2 cellular contexts compared by ENCODE assay signal in the genomic region with DNA sequence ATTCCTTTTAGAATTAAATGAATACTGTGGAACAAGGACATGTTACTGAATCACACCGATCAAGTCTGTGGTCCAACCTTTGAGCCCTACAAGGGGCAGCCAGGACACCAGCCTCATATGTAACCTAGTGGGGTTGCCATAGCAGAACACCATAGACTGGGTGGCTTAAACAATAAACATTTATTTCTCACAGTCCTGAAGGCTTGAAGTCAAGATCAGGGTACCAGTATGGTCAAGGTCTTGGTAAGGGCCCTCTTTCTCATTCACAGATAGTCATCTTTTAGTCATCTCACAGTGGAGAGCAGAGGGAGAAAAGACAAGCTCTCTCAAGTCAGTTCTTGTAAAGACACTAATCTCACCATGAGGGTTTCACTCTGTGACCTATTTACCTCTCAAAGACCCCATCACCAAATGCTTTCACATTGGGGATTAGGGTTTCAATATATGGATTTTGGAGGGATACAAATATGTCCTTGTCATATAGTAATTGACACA.
TF ChIP-seq lines count a peak whose summit lies in the region.

No MANE protein-coding gene starts in this region.

TF ChIP-seq in GM23338, 12 proteins besides CTCF, POLR2A, EP300 and RAD21 (continued from another document):
- TF ChIP-seq, protein P1, sequence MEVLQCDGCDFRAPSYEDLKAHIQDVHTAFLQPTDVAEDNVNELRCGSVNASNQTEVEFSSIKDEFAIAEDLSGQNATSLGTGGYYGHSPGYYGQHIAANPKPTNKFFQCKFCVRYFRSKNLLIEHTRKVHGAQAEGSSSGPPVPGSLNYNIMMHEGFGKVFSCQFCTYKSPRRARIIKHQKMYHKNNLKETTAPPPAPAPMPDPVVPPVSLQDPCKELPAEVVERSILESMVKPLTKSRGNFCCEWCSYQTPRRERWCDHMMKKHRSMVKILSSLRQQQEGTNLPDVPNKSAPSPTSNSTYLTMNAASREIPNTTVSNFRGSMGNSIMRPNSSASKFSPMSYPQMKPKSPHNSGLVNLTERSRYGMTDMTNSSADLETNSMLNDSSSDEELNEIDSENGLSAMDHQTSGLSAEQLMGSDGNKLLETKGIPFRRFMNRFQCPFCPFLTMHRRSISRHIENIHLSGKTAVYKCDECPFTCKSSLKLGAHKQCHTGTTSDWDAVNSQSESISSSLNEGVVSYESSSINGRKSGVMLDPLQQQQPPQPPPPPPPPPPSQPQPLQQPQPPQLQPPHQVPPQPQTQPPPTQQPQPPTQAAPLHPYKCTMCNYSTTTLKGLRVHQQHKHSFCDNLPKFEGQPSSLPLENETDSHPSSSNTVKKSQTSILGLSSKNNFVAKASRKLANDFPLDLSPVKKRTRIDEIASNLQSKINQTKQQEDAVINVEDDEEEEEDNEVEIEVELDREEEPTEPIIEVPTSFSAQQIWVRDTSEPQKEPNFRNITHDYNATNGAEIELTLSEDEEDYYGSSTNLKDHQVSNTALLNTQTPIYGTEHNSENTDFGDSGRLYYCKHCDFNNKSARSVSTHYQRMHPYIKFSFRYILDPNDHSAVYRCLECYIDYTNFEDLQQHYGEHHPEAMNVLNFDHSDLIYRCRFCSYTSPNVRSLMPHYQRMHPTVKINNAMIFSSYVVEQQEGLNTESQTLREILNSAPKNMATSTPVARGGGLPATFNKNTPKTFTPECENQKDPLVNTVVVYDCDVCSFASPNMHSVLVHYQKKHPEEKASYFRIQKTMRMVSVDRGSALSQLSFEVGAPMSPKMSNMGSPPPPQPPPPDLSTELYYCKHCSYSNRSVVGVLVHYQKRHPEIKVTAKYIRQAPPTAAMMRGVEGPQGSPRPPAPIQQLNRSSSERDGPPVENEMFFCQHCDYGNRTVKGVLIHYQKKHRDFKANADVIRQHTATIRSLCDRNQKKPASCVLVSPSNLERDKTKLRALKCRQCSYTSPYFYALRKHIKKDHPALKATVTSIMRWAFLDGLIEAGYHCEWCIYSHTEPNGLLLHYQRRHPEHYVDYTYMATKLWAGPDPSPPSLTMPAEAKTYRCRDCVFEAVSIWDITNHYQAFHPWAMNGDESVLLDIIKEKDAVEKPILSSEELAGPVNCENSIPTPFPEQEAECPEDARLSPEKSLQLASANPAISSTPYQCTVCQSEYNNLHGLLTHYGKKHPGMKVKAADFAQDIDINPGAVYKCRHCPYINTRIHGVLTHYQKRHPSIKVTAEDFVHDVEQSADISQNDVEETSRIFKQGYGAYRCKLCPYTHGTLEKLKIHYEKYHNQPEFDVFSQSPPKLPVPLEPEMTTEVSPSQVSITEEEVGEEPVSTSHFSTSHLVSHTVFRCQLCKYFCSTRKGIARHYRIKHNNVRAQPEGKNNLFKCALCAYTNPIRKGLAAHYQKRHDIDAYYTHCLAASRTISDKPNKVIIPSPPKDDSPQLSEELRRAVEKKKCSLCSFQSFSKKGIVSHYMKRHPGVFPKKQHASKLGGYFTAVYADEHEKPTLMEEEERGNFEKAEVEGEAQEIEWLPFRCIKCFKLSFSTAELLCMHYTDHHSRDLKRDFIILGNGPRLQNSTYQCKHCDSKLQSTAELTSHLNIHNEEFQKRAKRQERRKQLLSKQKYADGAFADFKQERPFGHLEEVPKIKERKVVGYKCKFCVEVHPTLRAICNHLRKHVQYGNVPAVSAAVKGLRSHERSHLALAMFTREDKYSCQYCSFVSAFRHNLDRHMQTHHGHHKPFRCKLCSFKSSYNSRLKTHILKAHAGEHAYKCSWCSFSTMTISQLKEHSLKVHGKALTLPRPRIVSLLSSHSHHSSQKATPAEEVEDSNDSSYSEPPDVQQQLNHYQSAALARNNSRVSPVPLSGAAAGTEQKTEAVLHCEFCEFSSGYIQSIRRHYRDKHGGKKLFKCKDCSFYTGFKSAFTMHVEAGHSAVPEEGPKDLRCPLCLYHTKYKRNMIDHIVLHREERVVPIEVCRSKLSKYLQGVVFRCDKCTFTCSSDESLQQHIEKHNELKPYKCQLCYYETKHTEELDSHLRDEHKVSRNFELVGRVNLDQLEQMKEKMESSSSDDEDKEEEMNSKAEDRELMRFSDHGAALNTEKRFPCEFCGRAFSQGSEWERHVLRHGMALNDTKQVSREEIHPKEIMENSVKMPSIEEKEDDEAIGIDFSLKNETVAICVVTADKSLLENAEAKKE (CRISPR knock-in tag; IDR thresholded peaks at IDR 0.05) = no peak
- TF ChIP-seq STAT1 (IDR thresholded peaks at IDR 0.05; ENCODE audit: unreplicated experiment) = no peak
- TF ChIP-seq EZH2phosphoT487 (IDR thresholded peaks at IDR 0.05; ENCODE audit: unreplicated experiment) = no peak
- TF ChIP-seq CREB1 (CRISPR knock-in tag; IDR thresholded peaks at IDR 0.05; ENCODE audit: low read depth) = no peak
- TF ChIP-seq ZNF114 (CRISPR knock-in tag; IDR thresholded peaks at IDR 0.05) = no peak
- no peak for TF ChIP-seq ZNF331 (CRISPR knock-in tag; IDR thresholded peaks at IDR 0.05; ENCODE audit: low read depth)
- TF ChIP-seq NANOG (IDR thresholded peaks at IDR 0.05; ENCODE audit: borderline replicate concordance) = no peak

TF ChIP-seq in WTC11, 78 proteins besides CTCF, POLR2A, EP300 and RAD21 (continued from another document):
- TF ChIP-seq, protein P2, sequence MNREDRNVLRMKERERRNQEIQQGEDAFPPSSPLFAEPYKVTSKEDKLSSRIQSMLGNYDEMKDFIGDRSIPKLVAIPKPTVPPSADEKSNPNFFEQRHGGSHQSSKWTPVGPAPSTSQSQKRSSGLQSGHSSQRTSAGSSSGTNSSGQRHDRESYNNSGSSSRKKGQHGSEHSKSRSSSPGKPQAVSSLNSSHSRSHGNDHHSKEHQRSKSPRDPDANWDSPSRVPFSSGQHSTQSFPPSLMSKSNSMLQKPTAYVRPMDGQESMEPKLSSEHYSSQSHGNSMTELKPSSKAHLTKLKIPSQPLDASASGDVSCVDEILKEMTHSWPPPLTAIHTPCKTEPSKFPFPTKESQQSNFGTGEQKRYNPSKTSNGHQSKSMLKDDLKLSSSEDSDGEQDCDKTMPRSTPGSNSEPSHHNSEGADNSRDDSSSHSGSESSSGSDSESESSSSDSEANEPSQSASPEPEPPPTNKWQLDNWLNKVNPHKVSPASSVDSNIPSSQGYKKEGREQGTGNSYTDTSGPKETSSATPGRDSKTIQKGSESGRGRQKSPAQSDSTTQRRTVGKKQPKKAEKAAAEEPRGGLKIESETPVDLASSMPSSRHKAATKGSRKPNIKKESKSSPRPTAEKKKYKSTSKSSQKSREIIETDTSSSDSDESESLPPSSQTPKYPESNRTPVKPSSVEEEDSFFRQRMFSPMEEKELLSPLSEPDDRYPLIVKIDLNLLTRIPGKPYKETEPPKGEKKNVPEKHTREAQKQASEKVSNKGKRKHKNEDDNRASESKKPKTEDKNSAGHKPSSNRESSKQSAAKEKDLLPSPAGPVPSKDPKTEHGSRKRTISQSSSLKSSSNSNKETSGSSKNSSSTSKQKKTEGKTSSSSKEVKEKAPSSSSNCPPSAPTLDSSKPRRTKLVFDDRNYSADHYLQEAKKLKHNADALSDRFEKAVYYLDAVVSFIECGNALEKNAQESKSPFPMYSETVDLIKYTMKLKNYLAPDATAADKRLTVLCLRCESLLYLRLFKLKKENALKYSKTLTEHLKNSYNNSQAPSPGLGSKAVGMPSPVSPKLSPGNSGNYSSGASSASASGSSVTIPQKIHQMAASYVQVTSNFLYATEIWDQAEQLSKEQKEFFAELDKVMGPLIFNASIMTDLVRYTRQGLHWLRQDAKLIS (CRISPR knock-in tag; IDR thresholded peaks at IDR 0.05; ENCODE audit: borderline replicate concordance) = no peak
